ENCODE assay signal across 29 cellular contexts in the genomic region with DNA sequence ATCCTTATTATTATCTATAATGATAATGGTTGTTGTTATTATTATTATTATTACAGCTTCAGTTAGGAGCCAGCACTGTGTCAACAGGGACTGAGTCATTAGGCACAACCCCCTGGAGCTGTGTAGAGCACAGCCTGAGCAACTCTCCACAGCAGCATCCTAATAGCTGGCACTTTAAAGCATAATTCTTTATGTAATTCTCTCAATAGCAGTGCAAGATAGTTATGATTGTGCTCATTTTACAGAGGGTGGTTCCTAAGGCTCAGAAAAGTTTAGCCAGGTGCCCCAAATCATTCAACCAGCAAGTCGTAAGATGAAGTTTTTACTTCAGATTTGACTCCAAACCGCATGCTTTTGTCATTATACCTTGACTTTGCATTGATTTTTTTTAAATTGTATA.
DNase-seq lines count a peak whose midpoint lies in the region; ATAC-seq and TF ChIP-seq lines count a peak whose summit lies in the region.
"Had no signal": no experiment of that assay in that cellular context is flagged by ENCODE, and none has a peak within 500 bp of the region (broad histone marks: within the 10 kb centered on the region; RNA-seq: fewer than 3 reads in every experiment).

No MANE protein-coding gene starts in this region.

- ATAC-seq in GM18511 (IDR thresholded peaks at IDR 0.05; ENCODE audit: unreplicated experiment) (peak; percentile 76), GM21786 (IDR thresholded peaks at IDR 0.05; ENCODE audit: unreplicated experiment) (peak; percentile 66), HG03520 (IDR thresholded peaks at IDR 0.05; ENCODE audit: unreplicated experiment) (peak; percentile 50), foreskin keratinocyte (peak; percentile 33)
- ATAC-seq in CD4-positive, alpha-beta T cell (ENCODE audit: poor library complexity), result no peak
- ATAC-seq: activated CD4-positive, alpha-beta T cell treated with anti-CD3 and anti-CD28 coated beads for 36 hours; activated CD8-positive, alpha-beta T cell treated with anti-CD3 and anti-CD28 coated beads for 36 hours; naive thymus-derived CD4-positive, alpha-beta T cell; stimulated activated naive CD8-positive, alpha-beta T cell treated with anti-CD3 and anti-CD28 coated beads, Interleukin-15, amount 100 ng/mL, for 72 hours had no signal

- no peak overlapping the region for H3K27ac Mint-ChIP-seq in CD4-positive, alpha-beta T cell
- H3K27ac Mint-ChIP-seq: activated CD4-positive, alpha-beta T cell treated with anti-CD3 and anti-CD28 coated beads for 36 hours; activated CD8-positive, alpha-beta T cell treated with anti-CD3 and anti-CD28 coated beads for 36 hours; activated naive CD4-positive, alpha-beta T cell treated with anti-CD3 and anti-CD28 coated beads, Interleukin-2, amount 50 U/mL, for 24 hours; naive thymus-derived CD4-positive, alpha-beta T cell; progenitor cell of endocrine pancreas; stimulated activated naive CD8-positive, alpha-beta T cell treated with anti-CD3 and anti-CD28 coated beads, Interleukin-15, amount 100 ng/mL, for 72 hours had no signal

- CTCF ChIA-PET in CD4-positive, alpha-beta T cell (lab: Charles Lee), result no interaction called here

- no peaks in the 10 kb centered on the region for H3K9me3 ChIP-seq in CD4-positive, alpha-beta T cell (ENCODE audit: control insufficient read depth, low read length)
- H3K9me3 ChIP-seq: BLaER1, right lobe of liver, thoracic aorta had no signal

- H3K9me3 Mint-ChIP-seq in CD4-positive, alpha-beta T cell, result peaks cover 2% of the 10 kb centered on the region
- H3K9me3 Mint-ChIP-seq: activated CD8-positive, alpha-beta T cell treated with anti-CD3 and anti-CD28 coated beads for 36 hours; activated naive CD4-positive, alpha-beta T cell treated with anti-CD3 and anti-CD28 coated beads, Interleukin-2, amount 50 U/mL, for 24 hours; stimulated activated naive CD8-positive, alpha-beta T cell treated with anti-CD3 and anti-CD28 coated beads, Interleukin-15, amount 100 ng/mL, for 72 hours had no signal

- DNase-seq in foreskin keratinocyte (no peak), anterior cingulate cortex (lab: John Stamatoyannopoulos, UW) (no peak), mucosa of gallbladder (ENCODE audit: low spot score) (no peak)
- no peak for DNase-seq in CD4-positive, alpha-beta T cell
- DNase-seq: activated CD4-positive, alpha-beta T cell treated with anti-CD3 and anti-CD28 coated beads for 36 hours; activated CD8-positive, alpha-beta memory T cell treated with anti-CD3 and anti-CD28 coated beads, Interleukin-2, amount 50 U/mL, for 48 hours; activated CD8-positive, alpha-beta T cell treated with anti-CD3 and anti-CD28 coated beads for 36 hours; amniotic stem cell; brain microvascular endothelial cell; dorsolateral prefrontal cortex; KBM-7; kidney glomerular epithelial cell; midbrain; naive thymus-derived CD4-positive, alpha-beta T cell; NCI-H1092 treated with DMSO at 0.1 percent for 48 hours; NCI-H187 treated with DMSO at 0.1 percent for 48 hours; NCI-H524 treated with DMSO at 0.1 percent for 48 hours; nucleus accumbens; right lobe of liver; stimulated activated CD4-positive, alpha-beta T cell treated with anti-CD3 and anti-CD28 coated beads, Interleukin-2, amount 100 ng/mL, for 48 hours; stimulated activated naive CD8-positive, alpha-beta T cell treated with anti-CD3 and anti-CD28 coated beads, Interleukin-15, amount 100 ng/mL, for 72 hours; SW 1271 had no signal

- no peak overlapping the region for H3K27ac ChIP-seq in foreskin keratinocyte
- no peak overlapping the region for H3K27ac ChIP-seq in CD4-positive, alpha-beta T cell (ENCODE audit: low read depth, low read length)
- H3K27ac ChIP-seq: BLaER1, brain microvascular endothelial cell, dorsolateral prefrontal cortex, right lobe of liver, thoracic aorta had no signal

- no peak for TF ChIP-seq CTCF in foreskin keratinocyte (conservative IDR thresholded peaks at IDR 0.05)
- TF ChIP-seq CTCF in CD4-positive, alpha-beta T cell (IDR thresholded peaks at IDR 0.05), result no peak

- H3K4me1 ChIP-seq in foreskin keratinocyte, result no peaks in the 10 kb centered on the region
- H3K4me1 ChIP-seq: BLaER1 had no signal

- no peaks in the 10 kb centered on the region for H3K27me3 Mint-ChIP-seq in CD4-positive, alpha-beta T cell
- H3K27me3 Mint-ChIP-seq: activated CD8-positive, alpha-beta T cell treated with anti-CD3 and anti-CD28 coated beads for 36 hours; activated naive CD4-positive, alpha-beta T cell treated with anti-CD3 and anti-CD28 coated beads, Interleukin-2, amount 50 U/mL, for 24 hours; naive thymus-derived CD4-positive, alpha-beta T cell; progenitor cell of endocrine pancreas; stimulated activated naive CD8-positive, alpha-beta T cell treated with anti-CD3 and anti-CD28 coated beads, Interleukin-15, amount 100 ng/mL, for 72 hours had no signal

- no peaks in the 10 kb centered on the region for H3K36me3 Mint-ChIP-seq in CD4-positive, alpha-beta T cell (ENCODE audit: low read depth)
- H3K36me3 Mint-ChIP-seq: activated naive CD4-positive, alpha-beta T cell treated with anti-CD3 and anti-CD28 coated beads, Interleukin-2, amount 50 U/mL, for 24 hours; naive thymus-derived CD4-positive, alpha-beta T cell had no signal

- no peak overlapping the region for H3K4me3 Mint-ChIP-seq in CD4-positive, alpha-beta T cell
- H3K4me3 Mint-ChIP-seq: activated CD4-positive, alpha-beta T cell treated with anti-CD3 and anti-CD28 coated beads for 36 hours; activated CD8-positive, alpha-beta T cell treated with anti-CD3 and anti-CD28 coated beads for 36 hours; activated naive CD4-positive, alpha-beta T cell treated with anti-CD3 and anti-CD28 coated beads, Interleukin-2, amount 50 U/mL, for 24 hours; naive thymus-derived CD4-positive, alpha-beta T cell; stimulated activated naive CD8-positive, alpha-beta T cell treated with anti-CD3 and anti-CD28 coated beads, Interleukin-15, amount 100 ng/mL, for 72 hours had no signal

- H3K4me1 Mint-ChIP-seq in CD4-positive, alpha-beta T cell (ENCODE audit: low read depth), result no peaks in the 10 kb centered on the region
- H3K4me1 Mint-ChIP-seq: activated CD4-positive, alpha-beta T cell treated with anti-CD3 and anti-CD28 coated beads for 36 hours; activated naive CD4-positive, alpha-beta T cell treated with anti-CD3 and anti-CD28 coated beads, Interleukin-2, amount 50 U/mL, for 24 hours; naive thymus-derived CD4-positive, alpha-beta T cell; stimulated activated naive CD8-positive, alpha-beta T cell treated with anti-CD3 and anti-CD28 coated beads, Interleukin-15, amount 100 ng/mL, for 72 hours had no signal

- intact Hi-C loops in CD4-positive, alpha-beta T cell (cut with DNase I, micrococcal nuclease), result no loop called here

- no peaks in the 10 kb centered on the region for H3K27me3 ChIP-seq in foreskin keratinocyte
- H3K27me3 ChIP-seq in CD4-positive, alpha-beta T cell (ENCODE audit: control insufficient read depth, insufficient read depth, low read length), result no peaks in the 10 kb centered on the region
- H3K27me3 ChIP-seq: BLaER1, brain microvascular endothelial cell, dorsolateral prefrontal cortex, right lobe of liver had no signal

- POLR2A ChIA-PET in CD4-positive, alpha-beta T cell (lab: Charles Lee), result no interaction called here
